Comparison of ENCODE assay signal across 18 cellular contexts in genomic region chr5:149674686-149675085, GRCh38. TPM values are rescaled to one million over a fixed set of nuclear protein-coding genes. Genes with fewer than 3 reads are reported as not detected.
A peak's percentile ranks its signal among the peaks of the same experiment; 100 is the strongest.
DNase-seq lines count a peak whose midpoint lies in the region; ATAC-seq, FAIRE-seq and TF ChIP-seq lines count a peak whose summit lies in the region.
"Had no signal": no experiment of that assay in that cellular context is flagged by ENCODE, and none has a peak within 500 bp of the region (broad histone marks: within the 10 kb centered on the region; RNA-seq: fewer than 3 reads in every experiment).

No MANE protein-coding gene starts in this region.

- H3K4me3 ChIP-seq in Peyer's patch, result no peak overlapping the region
- H3K4me3 ChIP-seq in small intestine (ENCODE audit: low read depth in 1 of 2, low read length in 2 of 2), result no peak overlapping the region

- FAIRE-seq in small intestine (lab: Jason Lieb, UNC), result no peak
- FAIRE-seq: colon had no signal

- H3K27me3 ChIP-seq in Peyer's patch (no peaks in the 10 kb centered on the region), small intestine (ENCODE audit: control insufficient read depth in 2 of 2, insufficient read depth in 2 of 2, low read length in 2 of 2) (no peaks in the 10 kb centered on the region)
- H3K27me3 ChIP-seq: brain microvascular endothelial cell had no signal

- peak; percentile 53 for DNase-seq in GM13976 (ENCODE audit: low spot score)
- no peak for DNase-seq in Peyer's patch
- no peak for DNase-seq in small intestine
- DNase-seq in COR-L47 (lab: John Stamatoyannopoulos, UW), result no peak
- no peak for DNase-seq in T1000 (lab: John Stamatoyannopoulos, UW)
- no peak for DNase-seq in NOMO-1 (lab: John Stamatoyannopoulos, UW; ENCODE audit: unreplicated experiment in 2 of 2)
- DNase-seq: activated CD4-positive, alpha-beta T cell treated with anti-CD3 and anti-CD28 coated beads for 4 hours; activated CD8-positive, alpha-beta memory T cell treated with anti-CD3 and anti-CD28 coated beads, Interleukin-2, amount 10 ng/mL, durations not matched to agents 7 days and 5 days; brain microvascular endothelial cell; Calu3; H9; NCI-H1105; NCI-H69; SHP77; stimulated activated naive CD8-positive, alpha-beta T cell treated with anti-CD3 and anti-CD28 coated beads, Interleukin-15, Interleukin-2, amounts not matched to agents 100 U/mL and 50 U/mL, for 24 hours; trophoblast cell had no signal

- H3K9me3 ChIP-seq in Peyer's patch, result no peaks in the 10 kb centered on the region
- no peaks in the 10 kb centered on the region for H3K9me3 ChIP-seq in small intestine (ENCODE audit: control insufficient read depth, low read depth)

- TF ChIP-seq CTCF in GM13976 (IDR thresholded peaks at IDR 0.05; ENCODE audit: borderline replicate concordance, control extremely low read depth, extremely low read depth, insufficient read depth, missing control alignments), result no peak
- TF ChIP-seq CTCF in Peyer's patch (IDR thresholded peaks at IDR 0.05), result no peak

- H3K4me1 ChIP-seq in Peyer's patch, result peaks cover 0 to 23% (median 0%) of the 10 kb centered on the region in 4 donors
- peaks cover 5 to 7% of the 10 kb centered on the region in 2 donors for H3K4me1 ChIP-seq in small intestine (ENCODE audit: control insufficient read depth in 2 of 2, insufficient read depth in 1 of 2, low read depth in 1 of 2, low read length in 1 of 2)

- no peak for TF ChIP-seq POLR2A in Peyer's patch (IDR thresholded peaks at IDR 0.05)

- H3K27ac ChIP-seq in Peyer's patch, result peak overlapping the region in 3 of 4 donors; percentile 70 to 92 (median 88)
- peak overlapping the region; percentile 60 to 93 for H3K27ac ChIP-seq in small intestine (ENCODE audit: low read depth in 1 of 2, low read length in 1 of 2)
- H3K27ac ChIP-seq: brain microvascular endothelial cell had no signal

- 24 to 32% (median 32%) methylated on average over 3 of the region's 3 CpGs for WGBS in small intestine, 3 donors

- H3K36me3 ChIP-seq in Peyer's patch, result no peaks in the 10 kb centered on the region
- no peaks in the 10 kb centered on the region for H3K36me3 ChIP-seq in small intestine (ENCODE audit: control insufficient read depth in 2 of 2, insufficient read depth in 2 of 2, low read length in 2 of 2)
- H3K36me3 ChIP-seq: brain microvascular endothelial cell had no signal

- in situ Hi-C loops in GM13976 (cut with MboI; ENCODE audit: low sequenced_read_pairs, unreplicated experiment), result no loop called here

- ATAC-seq in GM19463 (IDR thresholded peaks at IDR 0.05; ENCODE audit: unreplicated experiment), result peak; percentile 58
- ATAC-seq: activated CD8-positive, alpha-beta memory T cell treated with anti-CD3 and anti-CD28 coated beads, Interleukin-2, amount 10 ng/mL, durations not matched to agents 7 days and 5 days; stimulated activated naive CD8-positive, alpha-beta T cell treated with anti-CD3 and anti-CD28 coated beads, Interleukin-15, Interleukin-2, amounts not matched to agents 100 U/mL and 50 U/mL, for 24 hours had no signal

RNA-seq across cellular contexts. Expression of gene PPARGC1B, which starts 55.4 kb away (rescaled TPM):
- total RNA-seq in Peyer's patch, result 10 to 100 TPM; 36.8 to 53.6 (median 46.7) TPM
- 1 to 10 TPM; 3.0 to 8.9 (median 5.6) TPM for polyA plus RNA-seq in small intestine
